Comparison of ENCODE assay signal across 17 cellular contexts in the genomic region with DNA sequence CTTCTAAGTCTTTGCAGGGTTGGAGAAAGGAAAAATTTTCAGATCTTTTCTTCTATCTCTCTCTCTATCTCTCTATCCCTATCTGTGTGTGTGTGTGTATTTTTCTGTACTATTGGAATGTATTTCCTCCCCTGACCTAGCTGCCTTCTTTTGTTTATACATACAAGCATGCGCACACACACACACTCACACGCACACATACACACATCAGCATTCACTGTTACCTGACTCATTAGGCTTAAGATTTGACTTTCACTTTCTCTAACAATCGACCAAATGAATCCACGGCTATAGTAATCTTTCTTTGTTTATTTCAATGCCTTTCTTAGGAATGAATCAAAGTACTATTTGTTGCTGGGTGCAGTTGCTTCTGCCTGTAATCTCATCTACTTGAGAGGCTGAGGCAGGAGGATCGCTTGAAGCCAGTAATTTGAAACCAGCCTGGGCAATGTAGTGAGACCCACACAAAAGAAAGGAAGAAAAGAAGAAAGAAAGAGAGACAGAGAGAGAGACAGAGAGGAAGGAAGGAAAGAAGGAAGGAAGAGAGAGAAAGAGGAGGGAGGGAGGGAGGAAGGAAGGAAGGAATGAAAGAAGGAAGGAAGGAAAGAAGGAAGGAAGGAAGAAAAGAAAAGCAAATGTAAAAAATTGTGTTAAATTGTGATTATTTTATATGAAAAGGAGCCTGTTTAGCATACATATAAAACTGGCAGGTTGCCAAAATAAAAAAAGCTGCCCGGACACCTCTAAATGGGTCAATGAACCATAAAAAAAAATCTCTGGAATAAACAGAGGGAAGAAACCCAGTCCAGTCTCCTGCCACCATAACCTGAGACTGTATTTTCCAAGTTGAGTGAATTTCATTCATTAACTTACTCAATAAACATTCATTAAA.
A peak's percentile ranks its signal among the peaks of the same experiment; 100 is the strongest.
DNase-seq lines count a peak whose midpoint lies in the region; ATAC-seq and TF ChIP-seq lines count a peak whose summit lies in the region.
"Had no signal": no experiment of that assay in that cellular context is flagged by ENCODE, and none has a peak within 500 bp of the region (broad histone marks: within the 10 kb centered on the region; RNA-seq: fewer than 3 reads in every experiment).

No MANE protein-coding gene starts in this region.

- intact Hi-C loops in Panc1 (cut with micrococcal nuclease; ENCODE audit: unreplicated experiment) = no loop called here

- H4K20me1 ChIP-seq in GM23248 (ENCODE audit: insufficient read depth) = no peaks in the 10 kb centered on the region

- H3K9ac ChIP-seq in GM23248 = no peak overlapping the region

- H3K9me3 ChIP-seq in GM23248 (ENCODE audit: low read depth) (no peaks in the 10 kb centered on the region), Panc1 (ENCODE audit: control insufficient read depth, insufficient read depth, low read depth, low read length) (no peaks in the 10 kb centered on the region)
- H3K9me3 ChIP-seq: pancreas had no signal

- H3K27ac Mint-ChIP-seq in neural crest cell (ENCODE audit: unreplicated experiment) = peak overlapping the region; percentile 39
- H3K27ac Mint-ChIP-seq: activated CD8-positive, alpha-beta memory T cell treated with anti-CD3 and anti-CD28 coated beads, Interleukin-2, amount 10 ng/mL, durations not matched to agents 7 days and 5 days had no signal

- 0 out of 2 replicates have a peak, but pooled peaks have one; percentile 38 for ATAC-seq in Panc1
- peak; percentile 55 for ATAC-seq in esophagus mucosa
- ATAC-seq in GM18867 (IDR thresholded peaks at IDR 0.05; ENCODE audit: unreplicated experiment) = no peak
- no peak for ATAC-seq in HG02759 (IDR thresholded peaks at IDR 0.05; ENCODE audit: unreplicated experiment)
- ATAC-seq in GM21367 (IDR thresholded peaks at IDR 0.05; ENCODE audit: unreplicated experiment) = no peak
- ATAC-seq: activated CD8-positive, alpha-beta memory T cell treated with anti-CD3 and anti-CD28 coated beads, Interleukin-2, amount 10 ng/mL, durations not matched to agents 7 days and 5 days had no signal

- TF ChIP-seq CTCF in Panc1 (IDR thresholded peaks at IDR 0.05) (no peak), neural crest cell (conservative IDR thresholded peaks at IDR 0.05) (no peak)

- no peaks in the 10 kb centered on the region for H3K27me3 Mint-ChIP-seq in neural crest cell (ENCODE audit: low read depth)
- H3K27me3 Mint-ChIP-seq: activated CD8-positive, alpha-beta memory T cell treated with anti-CD3 and anti-CD28 coated beads, Interleukin-2, amount 10 ng/mL, durations not matched to agents 7 days and 5 days had no signal

- peak overlapping the region; percentile 56 for H3K4me3 ChIP-seq in GM23248
- no peak overlapping the region for H3K4me3 ChIP-seq in Panc1 (ENCODE audit: low read depth in 2 of 2, low read length in 2 of 2)
- H3K4me3 ChIP-seq: pancreas had no signal

- peaks cover 11% of the 10 kb centered on the region for H3K4me1 Mint-ChIP-seq in neural crest cell
- H3K4me1 Mint-ChIP-seq: activated CD8-positive, alpha-beta memory T cell treated with anti-CD3 and anti-CD28 coated beads, Interleukin-2, amount 10 ng/mL, durations not matched to agents 7 days and 5 days had no signal

- no peaks in the 10 kb centered on the region for H3K79me2 ChIP-seq in GM23248 (ENCODE audit: insufficient read depth)

- POLR2A ChIA-PET in Panc1 (lab: Charles Lee) = no interaction called here

- BruUV-seq in Panc1 (replicated peaks; lab: Mats Ljungman, UMichigan) = no TSS peak

- no peaks in the 10 kb centered on the region for H3K4me1 ChIP-seq in GM23248 (ENCODE audit: insufficient read depth)
- H3K4me1 ChIP-seq in Panc1 (ENCODE audit: control insufficient read depth, insufficient read depth, low read length) = no peaks in the 10 kb centered on the region
- H3K4me1 ChIP-seq: pancreas had no signal

- H3K27ac ChIP-seq in GM23248 = no peak overlapping the region
- H3K27ac ChIP-seq in Panc1 (ENCODE audit: low read length) = no peak overlapping the region
- H3K27ac ChIP-seq: pancreas had no signal

- H3K36me3 ChIP-seq in GM23248 (ENCODE audit: low read depth) = no peaks in the 10 kb centered on the region
- H3K36me3 ChIP-seq in Panc1 (ENCODE audit: control insufficient read depth, insufficient read depth, low read length) = no peaks in the 10 kb centered on the region
- H3K36me3 ChIP-seq: pancreas had no signal

- peak overlapping the region; percentile 73 for H3K4me2 ChIP-seq in GM23248 (ENCODE audit: unreplicated experiment)

- peak overlapping the region; percentile 49; the same call in 1 of the 2 replicates for H2AFZ ChIP-seq in GM23248

- H3F3A ChIP-seq in GM23248 (ENCODE audit: insufficient read depth) = no peaks in the 10 kb centered on the region

- H3K9me2 ChIP-seq in GM23248 (ENCODE audit: insufficient read depth) = no peaks in the 10 kb centered on the region

- no peaks in the 10 kb centered on the region for H3K36me3 Mint-ChIP-seq in neural crest cell (ENCODE audit: low read depth)
- H3K36me3 Mint-ChIP-seq: activated CD8-positive, alpha-beta memory T cell treated with anti-CD3 and anti-CD28 coated beads, Interleukin-2, amount 10 ng/mL, durations not matched to agents 7 days and 5 days had no signal

- WGBS in GM23248 (ENCODE audit: low coverage in 1 of 2, low lambda C conversion rate in 2 of 2, missing lambda C conversion rate in 2 of 2), 2 experiments = 23 to 26% methylated on average over 6 of the region's 6 CpGs

- DNase-seq in GM23248 (peak; percentile 32), Panc1 (ENCODE audit: low read depth, low spot score) (no peak), neural crest cell (ENCODE audit: low read depth, low spot score) (no peak), GOT3 (lab: John Stamatoyannopoulos, UW) (no peak)
- DNase-seq: activated CD8-positive, alpha-beta memory T cell treated with anti-CD3 and anti-CD28 coated beads, Interleukin-2, amount 10 ng/mL, durations not matched to agents 7 days and 5 days; activated naive CD4-positive, alpha-beta T cell; caudate nucleus; Karpas-422; NCI-H2029; NCI-H82; pancreas; SHP77 treated with DMSO at 0.1 percent for 48 hours; substantia nigra had no signal

- H3K9me3 Mint-ChIP-seq in neural crest cell = no peaks in the 10 kb centered on the region

- CTCF ChIA-PET in Panc1 (lab: Charles Lee) = no interaction called here

- H3K27me3 ChIP-seq in GM23248 (replicated peaks; ENCODE audit: insufficient read depth) (no peaks in the 10 kb centered on the region), Panc1 (ENCODE audit: control insufficient read depth, insufficient read depth, low read length) (no peaks in the 10 kb centered on the region)
- H3K27me3 ChIP-seq: pancreas had no signal

- in situ Hi-C loops in GM23248 (cut with MboI) = no loop called here
- in situ Hi-C loops in Panc1 (cut with HindIII; ENCODE audit: low pct_unique_long_range_greater_than_20kb, low sequenced_read_pairs) = no loop called here

- H3K4me3 Mint-ChIP-seq in neural crest cell = no peak overlapping the region
- H3K4me3 Mint-ChIP-seq: activated CD8-positive, alpha-beta memory T cell treated with anti-CD3 and anti-CD28 coated beads, Interleukin-2, amount 10 ng/mL, durations not matched to agents 7 days and 5 days had no signal

Comparison
In these comparisons a context has a peak if more than half of its experiments do, and no peak if none do; other contexts are left out.
1. ATAC-seq: peak in Panc1 (single experiment) and esophagus mucosa (single experiment); none in GM18867 (single experiment), HG02759 (single experiment) and GM21367 (single experiment).